Comparison of ENCODE assay signal across 12 cellular contexts in the genomic region with DNA sequence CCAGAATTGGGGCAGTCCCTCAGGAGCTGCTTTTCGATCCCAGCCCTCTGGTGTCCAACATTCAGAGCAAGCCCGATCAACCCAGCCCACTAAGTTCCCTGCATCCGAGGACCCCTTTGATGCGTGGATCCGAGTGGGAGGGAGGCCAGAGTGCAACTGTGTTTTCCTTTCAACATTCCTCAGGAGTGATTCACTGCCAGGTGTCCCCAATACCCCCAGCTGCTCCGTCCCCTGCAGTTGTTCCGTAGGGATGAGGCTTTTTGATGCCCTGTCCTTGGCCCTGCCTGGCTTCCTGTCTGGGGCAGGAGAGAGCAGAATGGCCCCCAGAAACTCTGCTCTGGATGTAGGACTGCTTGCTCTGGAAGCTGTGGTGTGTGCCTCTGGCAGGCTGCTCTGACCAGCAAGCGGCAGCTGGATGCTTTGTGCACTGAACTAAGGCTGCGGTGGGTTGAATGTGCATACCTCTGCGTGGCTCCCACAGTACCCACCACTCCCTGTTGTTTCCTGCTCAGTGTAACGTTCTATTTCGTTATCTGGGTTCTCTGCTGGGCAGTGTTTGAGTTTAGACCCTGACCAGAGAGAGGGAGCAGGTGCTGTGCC.
A peak's percentile ranks its signal among the peaks of the same experiment; 100 is the strongest.
DNase-seq lines count a peak whose midpoint lies in the region; ATAC-seq and TF ChIP-seq lines count a peak whose summit lies in the region.
"Had no signal": no experiment of that assay in that cellular context is flagged by ENCODE, and none has a peak within 500 bp of the region (broad histone marks: within the 10 kb centered on the region; RNA-seq: fewer than 3 reads in every experiment).

No MANE protein-coding gene starts in this region.

- H3K4me1 ChIP-seq in GM23248 (ENCODE audit: insufficient read depth) (peaks cover 25% of the 10 kb centered on the region), right cardiac atrium (ENCODE audit: control insufficient read depth, insufficient read depth, low read length) (peaks cover 4% of the 10 kb centered on the region)

- H3F3A ChIP-seq in GM23248 (ENCODE audit: insufficient read depth) = peaks cover 8% of the 10 kb centered on the region; the same call in 1 of the 2 replicates

- no peak overlapping the region for H3K27ac Mint-ChIP-seq in activated naive CD8-positive, alpha-beta T cell treated with anti-CD3 and anti-CD28 coated beads, Interleukin-2, amount 50 U/mL, for 24 hours

- peaks cover 5% of the 10 kb centered on the region for H3K27me3 Mint-ChIP-seq in activated naive CD8-positive, alpha-beta T cell treated with anti-CD3 and anti-CD28 coated beads, Interleukin-2, amount 50 U/mL, for 24 hours

- no peak for TF ChIP-seq CTCF in retinal pigment epithelial cell (conservative IDR thresholded peaks at IDR 0.05; ENCODE audit: low read depth, low read length)

- peak; percentile 33 to 50 for ATAC-seq in right cardiac atrium
- no peak for ATAC-seq in activated naive CD8-positive, alpha-beta T cell treated with anti-CD3 and anti-CD28 coated beads, Interleukin-2, amount 50 U/mL, for 24 hours
- ATAC-seq: esophagus mucosa, K562, left colon had no signal

- WGBS in GM23248 (ENCODE audit: low coverage in 1 of 2, low lambda C conversion rate in 2 of 2, missing lambda C conversion rate in 2 of 2), 2 experiments = 68 to 70% methylated on average over 12 of the region's 12 CpGs
- 43% methylated on average over 12 of the region's 12 CpGs for WGBS in right cardiac atrium

- no peaks in the 10 kb centered on the region for H3K4me1 Mint-ChIP-seq in activated naive CD8-positive, alpha-beta T cell treated with anti-CD3 and anti-CD28 coated beads, Interleukin-2, amount 50 U/mL, for 24 hours

- intact Hi-C loops in right cardiac atrium (cut with DNase I) = no loop called here

- peak overlapping the region; percentile 27; the same call in 1 of the 2 replicates for H3K9ac ChIP-seq in GM23248

- H4K20me1 ChIP-seq in GM23248 (ENCODE audit: insufficient read depth) = no peaks in the 10 kb centered on the region

- H3K4me3 Mint-ChIP-seq in activated naive CD8-positive, alpha-beta T cell treated with anti-CD3 and anti-CD28 coated beads, Interleukin-2, amount 50 U/mL, for 24 hours = no peak overlapping the region

- peak overlapping the region; percentile 71; the same call in 1 of the 2 replicates for H2AFZ ChIP-seq in GM23248

- no peaks in the 10 kb centered on the region for H3K9me3 Mint-ChIP-seq in activated naive CD8-positive, alpha-beta T cell treated with anti-CD3 and anti-CD28 coated beads, Interleukin-2, amount 50 U/mL, for 24 hours

- in situ Hi-C loops in GM23248 (cut with MboI) = no loop called here

- H3K36me3 ChIP-seq in GM23248 (ENCODE audit: low read depth) = no peaks in the 10 kb centered on the region

- H3K27ac ChIP-seq in GM23248 (no peak overlapping the region), right cardiac atrium (ENCODE audit: low read length) (peak overlapping the region; percentile 85)

- no peaks in the 10 kb centered on the region for H3K79me2 ChIP-seq in GM23248 (ENCODE audit: insufficient read depth)

- H3K36me3 Mint-ChIP-seq in activated naive CD8-positive, alpha-beta T cell treated with anti-CD3 and anti-CD28 coated beads, Interleukin-2, amount 50 U/mL, for 24 hours (ENCODE audit: low read depth) = no peaks in the 10 kb centered on the region

- H3K9me3 ChIP-seq in GM23248 (ENCODE audit: low read depth) = no peaks in the 10 kb centered on the region
- no peaks in the 10 kb centered on the region for H3K9me3 ChIP-seq in right cardiac atrium (ENCODE audit: control insufficient read depth, low read length)

- peak overlapping the region; percentile 81 for H3K4me2 ChIP-seq in GM23248 (ENCODE audit: unreplicated experiment)

- H3K9me2 ChIP-seq in GM23248 (ENCODE audit: insufficient read depth) = no peaks in the 10 kb centered on the region

- DNase-seq in GM23248 (no peak), astrocyte of the hippocampus (ENCODE audit: low read depth, low spot score) (peak; percentile 65), right cardiac atrium (peak in 2 of 3 donors; percentile 49 to 63), retinal pigment epithelial cell (ENCODE audit: low read depth) (peak; percentile 28), NCI-H1694 treated with DMSO at 0.1 percent for 48 hours (lab: John Stamatoyannopoulos, UW) (no peak), NCI-H1105 treated with DMSO at 0.1 percent for 48 hours (lab: John Stamatoyannopoulos, UW) (no peak), SIG-M5 (lab: John Stamatoyannopoulos, UW) (no peak)
- DNase-seq in activated naive CD8-positive, alpha-beta T cell treated with anti-CD3 and anti-CD28 coated beads, Interleukin-2, amount 50 U/mL, for 24 hours = no peak
- DNase-seq: C1 segment of cervical spinal cord, left colon had no signal

- H3K27me3 ChIP-seq in GM23248 (replicated peaks; ENCODE audit: insufficient read depth) (no peaks in the 10 kb centered on the region), right cardiac atrium (ENCODE audit: control insufficient read depth, insufficient read depth) (no peaks in the 10 kb centered on the region)

- H3K4me3 ChIP-seq in GM23248 (peak overlapping the region; percentile 62; the same call in 1 of the 2 replicates), right cardiac atrium (ENCODE audit: low read length) (no peak overlapping the region), retinal pigment epithelial cell (ENCODE audit: low read length) (no peak overlapping the region)
- H3K4me3 ChIP-seq: K562 had no signal

Comparison
In these comparisons a context has a peak if more than half of its experiments do, and no peak if none do; other contexts are left out.
1. DNase-seq: peak in astrocyte of the hippocampus (single experiment), right cardiac atrium (2 of 3) and retinal pigment epithelial cell (single experiment); none in GM23248 (single experiment), NCI-H1694 treated with DMSO at 0.1 percent for 48 hours (single experiment), NCI-H1105 treated with DMSO at 0.1 percent for 48 hours (single experiment), activated naive CD8-positive, alpha-beta T cell treated with anti-CD3 and anti-CD28 coated beads, Interleukin-2, amount 50 U/mL, for 24 hours (single experiment) and SIG-M5 (single experiment).